16 cellular contexts compared by ENCODE assay signal in genomic region chr18:6509417-6510198, GRCh38.
DNase-seq lines count a peak whose midpoint lies in the region; ATAC-seq, FAIRE-seq and TF ChIP-seq lines count a peak whose summit lies in the region.
"Had no signal": no experiment of that assay in that cellular context is flagged by ENCODE, and none has a peak within 500 bp of the region (broad histone marks: within the 10 kb centered on the region; RNA-seq: fewer than 3 reads in every experiment).

No MANE protein-coding gene starts in this region.

- H3K9me3 Mint-ChIP-seq in naive thymus-derived CD4-positive, alpha-beta T cell: peaks cover 0 to 12% (median 2%) of the 10 kb centered on the region in 11 donors
- H3K9me3 Mint-ChIP-seq in activated naive CD4-positive, alpha-beta T cell treated with anti-CD3 and anti-CD28 coated beads, Interleukin-2, amount 50 U/mL, for 72 hours: peaks cover 0 to 13% of the 10 kb centered on the region in 2 donors

- no peaks in the 10 kb centered on the region for H3K23me2 ChIP-seq in H1 (ENCODE audit: low read depth, low read length)

- intact Hi-C loops in naive thymus-derived CD4-positive, alpha-beta T cell (cut with micrococcal nuclease): no loop called here

- DNase-seq in GM12865 (ENCODE audit: low read depth): peak; percentile 5
- peak; percentile 72 for DNase-seq in NCI-H69 (lab: John Stamatoyannopoulos, UW)
- no peak for DNase-seq in H1 (ENCODE audit: low read depth in 1 of 2, low spot score in 2 of 2)
- DNase-seq in trophoblast cell: peak; percentile 18 to 64
- no peak for DNase-seq in NCI-H2227 treated with DMSO at 0.1 percent for 48 hours (lab: John Stamatoyannopoulos, UW)
- DNase-seq in HK-2 (ENCODE audit: unreplicated experiment): no peak
- DNase-seq in naive thymus-derived CD4-positive, alpha-beta T cell: no peak
- no peak for DNase-seq in activated naive CD4-positive, alpha-beta T cell treated with anti-CD3 and anti-CD28 coated beads, Interleukin-2, amount 50 U/mL, for 72 hours (ENCODE audit: low spot score in 2 of 2)
- DNase-seq: activated CD8-positive, alpha-beta memory T cell treated with anti-CD3 and anti-CD28 coated beads for 24 hours; anterior cingulate cortex; DMS 273 treated with DMSO at 0.1 percent for 48 hours; NCI-H1417 treated with DMSO at 0.1 percent for 48 hours; NCI-H446 had no signal

- H4K91ac ChIP-seq in H1 (replicated peaks; ENCODE audit: insufficient read length, low read length) (no peak overlapping the region), trophoblast cell (ENCODE audit: low read depth, low read length) (peak overlapping the region; percentile 41)

- H3K4me3 Mint-ChIP-seq in naive thymus-derived CD4-positive, alpha-beta T cell: no peak overlapping the region
- H3K4me3 Mint-ChIP-seq: activated T-helper 17 cell treated with anti-CD3 and anti-CD28 coated beads, Interleukin-2, amount 50 U/mL, for 72 hours; memory B cell had no signal

- TF ChIP-seq EP300 in H1 (IDR thresholded peaks at IDR 0.05; ENCODE audit: borderline replicate concordance in 1 of 2, low read depth in 2 of 2, low read length in 2 of 2): no peak

- no peak overlapping the region for H3K18ac ChIP-seq in H1 (ENCODE audit: extremely low read depth, low read length)
- no peak overlapping the region for H3K18ac ChIP-seq in trophoblast cell (ENCODE audit: low read length)

- TF ChIP-seq POLR2A in H1 (IDR thresholded peaks at IDR 0.05; ENCODE audit: control extremely low read depth in 1 of 2, low read depth in 2 of 2, low read length in 2 of 2): no peak

- no peaks in the 10 kb centered on the region for H4K20me1 ChIP-seq in H1 (replicated peaks in 1 of 2; ENCODE audit: control insufficient read depth in 1 of 2, insufficient read depth in 2 of 2, low read length in 2 of 2)

- H3K79me2 ChIP-seq in H1 (ENCODE audit: control insufficient read depth in 1 of 2, insufficient read depth in 2 of 2, low read length in 2 of 2): no peaks in the 10 kb centered on the region
- H3K79me2 ChIP-seq in trophoblast cell (ENCODE audit: control insufficient read depth, insufficient read depth, low read length, poor library complexity): no peaks in the 10 kb centered on the region

- no peak for TF ChIP-seq CTCF in GM12865 (IDR thresholded peaks at IDR 0.05; ENCODE audit: insufficient read depth, low read depth, low read length, missing control alignments)
- TF ChIP-seq CTCF in H1 (IDR thresholded peaks at IDR 0.05; ENCODE audit: control extremely low read depth in 1 of 3, insufficient read depth in 1 of 3, low read depth in 1 of 3, low read length in 3 of 3): no peak

- H2BK120ac ChIP-seq in H1 (replicated peaks; ENCODE audit: low read depth, low read length): no peak overlapping the region
- peak overlapping the region; percentile 75 for H2BK120ac ChIP-seq in trophoblast cell (ENCODE audit: insufficient read depth, low read length, poor library complexity)

- no peak for ATAC-seq in naive thymus-derived CD4-positive, alpha-beta T cell
- ATAC-seq in activated naive CD4-positive, alpha-beta T cell treated with anti-CD3 and anti-CD28 coated beads, Interleukin-2, amount 50 U/mL, for 72 hours: no peak
- ATAC-seq: activated T-helper 17 cell treated with anti-CD3 and anti-CD28 coated beads, Interleukin-2, amount 50 U/mL, for 72 hours; sciatic nerve had no signal

- no peak overlapping the region for H3K14ac ChIP-seq in H1 (ENCODE audit: insufficient read length)
- H3K14ac ChIP-seq in trophoblast cell (ENCODE audit: low read length): peak overlapping the region; percentile 4

- H3K79me1 ChIP-seq in H1 (ENCODE audit: low read depth, low read length) (no peaks in the 10 kb centered on the region), trophoblast cell (ENCODE audit: low read length) (peaks cover 23% of the 10 kb centered on the region)

- H3K4ac ChIP-seq in H1 (replicated peaks; ENCODE audit: insufficient read length, low read depth, low read length) (no peak overlapping the region), trophoblast cell (ENCODE audit: low read depth, low read length) (no peak overlapping the region)

- H3K9ac ChIP-seq in H1 (replicated peaks in 1 of 4; ENCODE audit: extremely low read depth in 1 of 4, low read depth in 3 of 4, low read length in 3 of 4) (no peak overlapping the region), trophoblast cell (ENCODE audit: low read length) (no peak overlapping the region)

- H2BK20ac ChIP-seq in H1 (ENCODE audit: low read length): no peak overlapping the region

- WGBS in H1 (ENCODE audit: extremely low coverage in 1 of 2, insufficient coverage in 1 of 2, insufficient read length in 1 of 2, insufficient replicate concordance in 2 of 2, low coverage in 1 of 2, low lambda C conversion rate in 2 of 2, missing lambda C conversion rate in 1 of 2), 2 experiments: 80% methylated on average over 9 of the region's 9 CpGs; no CpG with 5 or more reads in 1 of the 2 experiments
- WGBS in trophoblast cell (ENCODE audit: extremely low coverage, insufficient coverage, insufficient read length): no CpG with 5 or more reads among the region's 9 CpGs

- no peaks in the 10 kb centered on the region for H3K36me3 Mint-ChIP-seq in naive thymus-derived CD4-positive, alpha-beta T cell
- peaks cover 0 to 7% of the 10 kb centered on the region in 2 donors for H3K36me3 Mint-ChIP-seq in activated naive CD4-positive, alpha-beta T cell treated with anti-CD3 and anti-CD28 coated beads, Interleukin-2, amount 50 U/mL, for 72 hours
- H3K36me3 Mint-ChIP-seq: memory B cell had no signal

- H2BK12ac ChIP-seq in H1 (ENCODE audit: low read depth, low read length) (no peak overlapping the region), trophoblast cell (ENCODE audit: low read length) (peak overlapping the region; percentile 77)

- no peak overlapping the region for H3K27ac ChIP-seq in H1 (ENCODE audit: low read depth, low read length)
- H3K27ac ChIP-seq in trophoblast cell (ENCODE audit: low read depth, low read length): peak overlapping the region; percentile 94
- H3K27ac ChIP-seq in naive thymus-derived CD4-positive, alpha-beta T cell (ENCODE audit: low read depth, low read length): no peak overlapping the region

- H2AK5ac ChIP-seq in H1 (ENCODE audit: low read depth, low read length) (no peak overlapping the region), trophoblast cell (ENCODE audit: low read length) (no peak overlapping the region)

- H3K9me3 ChIP-seq in H1 (ENCODE audit: insufficient read depth in 2 of 2, low read depth in 1 of 2, low read length in 1 of 2): no peaks in the 10 kb centered on the region
- peaks cover 2% of the 10 kb centered on the region for H3K9me3 ChIP-seq in trophoblast cell (ENCODE audit: insufficient read depth, low read depth, low read length)
- no peaks in the 10 kb centered on the region for H3K9me3 ChIP-seq in naive thymus-derived CD4-positive, alpha-beta T cell (ENCODE audit: control insufficient read depth in 2 of 3, low read length in 3 of 3)

- H3K23ac ChIP-seq in H1 (ENCODE audit: insufficient read length) (no peak overlapping the region), trophoblast cell (ENCODE audit: low read length) (no peak overlapping the region)

- peaks cover 0 to 4% (median 0%) of the 10 kb centered on the region in 4 experiments; a peak in 1 of 7 replicates for H3K4me1 ChIP-seq in H1 (replicated peaks in 1 of 4; ENCODE audit: control insufficient read depth in 3 of 4, insufficient read depth in 4 of 4, low read length in 3 of 4)
- H3K4me1 ChIP-seq in trophoblast cell (ENCODE audit: control insufficient read depth in 1 of 2, insufficient read depth in 2 of 2, low read length in 2 of 2): peaks cover 15 to 19% of the 10 kb centered on the region in 2 experiments
- H3K4me1 ChIP-seq in naive thymus-derived CD4-positive, alpha-beta T cell (ENCODE audit: control insufficient read depth in 2 of 2, insufficient read depth in 2 of 2, low read length in 2 of 2): no peaks in the 10 kb centered on the region

- H2BK5ac ChIP-seq in H1 (ENCODE audit: low read depth, low read length) (no peak overlapping the region), trophoblast cell (ENCODE audit: low read depth, low read length, poor library complexity) (peak overlapping the region; percentile 83)

- no peak overlapping the region for H2AFZ ChIP-seq in H1 (ENCODE audit: low read length)
- no peak overlapping the region for H2AFZ ChIP-seq in trophoblast cell (ENCODE audit: insufficient read depth, low read length, poor library complexity)

- no peak overlapping the region for H3K56ac ChIP-seq in H1 (replicated peaks; ENCODE audit: insufficient read length, low read depth, low read length)

- CTCF ChIA-PET in H1 (lab: Charles Lee; ENCODE audit: partially characterized antibody): no interaction called here
- CTCF ChIA-PET in naive thymus-derived CD4-positive, alpha-beta T cell (lab: Charles Lee): no interaction called here

- peaks cover 0 to 5% (median 0%) of the 10 kb centered on the region in 5 donors for H3K27me3 Mint-ChIP-seq in naive thymus-derived CD4-positive, alpha-beta T cell
- H3K27me3 Mint-ChIP-seq: activated T-helper 17 cell treated with anti-CD3 and anti-CD28 coated beads, Interleukin-2, amount 50 U/mL, for 72 hours; memory B cell had no signal

- H3K27me3 ChIP-seq in H1 (replicated peaks in 1 of 4; ENCODE audit: control insufficient read depth in 3 of 4, extremely low read depth in 1 of 4, insufficient read depth in 3 of 4, low read length in 3 of 4): no peaks in the 10 kb centered on the region
- no peaks in the 10 kb centered on the region for H3K27me3 ChIP-seq in trophoblast cell (ENCODE audit: insufficient read depth, low read length)
- H3K27me3 ChIP-seq in naive thymus-derived CD4-positive, alpha-beta T cell (ENCODE audit: control insufficient read depth in 2 of 2, insufficient read depth in 2 of 2, low read length in 2 of 2): no peaks in the 10 kb centered on the region

- no peaks in the 10 kb centered on the region for H3K4me1 Mint-ChIP-seq in naive thymus-derived CD4-positive, alpha-beta T cell
- H3K4me1 Mint-ChIP-seq: activated T-helper 17 cell treated with anti-CD3 and anti-CD28 coated beads, Interleukin-2, amount 50 U/mL, for 72 hours had no signal

- no peak overlapping the region for H3K27ac Mint-ChIP-seq in naive thymus-derived CD4-positive, alpha-beta T cell
- no peak overlapping the region for H3K27ac Mint-ChIP-seq in activated naive CD4-positive, alpha-beta T cell treated with anti-CD3 and anti-CD28 coated beads, Interleukin-2, amount 50 U/mL, for 72 hours
- H3K27ac Mint-ChIP-seq: activated T-helper 17 cell treated with anti-CD3 and anti-CD28 coated beads, Interleukin-2, amount 50 U/mL, for 72 hours; memory B cell had no signal

- H3K36me3 ChIP-seq in H1 (ENCODE audit: control insufficient read depth in 2 of 4, insufficient read depth in 4 of 4, low read length in 3 of 4): no peaks in the 10 kb centered on the region
- no peaks in the 10 kb centered on the region for H3K36me3 ChIP-seq in trophoblast cell (ENCODE audit: control insufficient read depth in 1 of 2, insufficient read depth in 2 of 2, low read length in 2 of 2)
- H3K36me3 ChIP-seq in naive thymus-derived CD4-positive, alpha-beta T cell (ENCODE audit: control insufficient read depth in 2 of 3, insufficient read depth in 3 of 3, low read length in 3 of 3): no peaks in the 10 kb centered on the region

- POLR2A ChIA-PET in H1 (lab: Charles Lee; ENCODE audit: partially characterized antibody): no interaction called here
- POLR2A ChIA-PET in naive thymus-derived CD4-positive, alpha-beta T cell (lab: Charles Lee): no interaction called here

- H4K8ac ChIP-seq in H1 (ENCODE audit: extremely low read depth, insufficient read depth, low read length) (no peak overlapping the region), trophoblast cell (ENCODE audit: low read depth, low read length) (no peak overlapping the region)

- H3K4me2 ChIP-seq in H1 (ENCODE audit: insufficient read depth in 1 of 2, low read depth in 2 of 2, low read length in 2 of 2) (no peak overlapping the region), trophoblast cell (ENCODE audit: low read length) (peak overlapping the region; percentile 43)

- H4K12ac ChIP-seq in trophoblast cell (ENCODE audit: low read depth, low read length): no peak overlapping the region

- H3K4me3 ChIP-seq in GM12865 (ENCODE audit: low read depth, low read length) (no peak overlapping the region), H1 (ENCODE audit: extremely low read depth in 1 of 4, insufficient read depth in 2 of 4, low read depth in 3 of 4, low read length in 4 of 4) (no peak overlapping the region), trophoblast cell (ENCODE audit: low read depth, low read length) (no peak overlapping the region)
- H3K4me3 ChIP-seq in naive thymus-derived CD4-positive, alpha-beta T cell (ENCODE audit: low read length): no peak overlapping the region

- H2BK15ac ChIP-seq in H1 (ENCODE audit: low read length): no peak overlapping the region

- H4K5ac ChIP-seq in H1 (ENCODE audit: insufficient read length, low read depth, low read length): no peak overlapping the region

- TF ChIP-seq RAD21 in H1 (IDR thresholded peaks at IDR 0.05 in 1 of 2, conservative IDR thresholded peaks at IDR 0.05 in 1 of 2; ENCODE audit: low read depth in 2 of 2, low read length in 2 of 2): no peak

- FAIRE-seq in H1 (lab: Jason Lieb, UNC): no peak

Comparison
In these comparisons a context has a peak if more than half of its experiments do, and no peak if none do; other contexts are left out.
1. DNase-seq: peak in GM12865 (single experiment), NCI-H69 (single experiment) and trophoblast cell (2 of 2); none in H1 (0 of 2), NCI-H2227 treated with DMSO at 0.1 percent for 48 hours (single experiment), HK-2 (single experiment), naive thymus-derived CD4-positive, alpha-beta T cell (0 of 9) and activated naive CD4-positive, alpha-beta T cell treated with anti-CD3 and anti-CD28 coated beads, Interleukin-2, amount 50 U/mL, for 72 hours (0 of 2).